ENCODE assay signal across 7 cellular contexts in the genomic region with DNA sequence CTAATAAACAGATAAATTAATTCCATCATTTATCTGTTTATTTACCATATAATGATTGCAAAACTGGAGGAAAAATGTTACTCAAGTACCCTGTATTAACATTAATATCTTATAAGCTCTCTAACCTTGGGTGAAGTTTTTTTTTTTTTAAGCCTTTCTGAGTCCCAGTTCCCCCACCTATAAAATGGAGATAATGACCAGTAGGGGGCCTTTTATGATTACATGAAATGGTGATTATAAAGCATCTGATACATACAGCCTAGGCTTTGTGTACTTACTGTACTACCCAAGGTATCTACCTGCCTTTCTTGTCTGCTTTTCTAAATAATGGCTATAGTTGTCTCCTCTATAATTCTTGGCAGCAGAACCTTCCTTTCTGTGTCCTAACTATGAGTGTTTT. TPM values are rescaled to one million over a fixed set of nuclear protein-coding genes. Genes with fewer than 3 reads are reported as not detected.
DNase-seq lines count a peak whose midpoint lies in the region; ATAC-seq, FAIRE-seq and TF ChIP-seq lines count a peak whose summit lies in the region.

No MANE protein-coding gene starts in this region.

- intact Hi-C loops in K562 (cut with micrococcal nuclease) (loop anchor here (10.0 kb wide), 1 partner anchor 46 kb away; the partner anchor contains the start of gene TPPP3), thyroid gland (cut with DNase I) (no loop called here)

- TF ChIP-seq POLR2A in K562 (conservative IDR thresholded peaks at IDR 0.05) (no peak), thyroid gland (IDR thresholded peaks at IDR 0.05) (no peak)

- TF ChIP-seq CTCF in K562 (IDR thresholded peaks at IDR 0.05 in 2 of 3, conservative IDR thresholded peaks at IDR 0.05 in 1 of 3; ENCODE audit: insufficient read depth in 2 of 3, low read depth in 1 of 3, low read length in 3 of 3), result peak; percentile 32 to 55 (median 33); a peak in 4 of 6 replicates
- TF ChIP-seq CTCF in osteocyte (IDR thresholded peaks at IDR 0.05), result peak; percentile 31
- peak in 2 of 6 experiments; percentile 14 to 25 for TF ChIP-seq CTCF in thyroid gland (IDR thresholded peaks at IDR 0.05)

- ATAC-seq in K562, result peak; percentile 68
- ATAC-seq in HG02981 (IDR thresholded peaks at IDR 0.05; ENCODE audit: unreplicated experiment), result no peak

- no peaks in the 10 kb centered on the region for H3K4me1 ChIP-seq in K562 (replicated peaks in 1 of 2; ENCODE audit: control insufficient read depth in 2 of 2, insufficient read depth in 2 of 2, low read length in 2 of 2)
- no peaks in the 10 kb centered on the region for H3K4me1 ChIP-seq in thyroid gland

- no peak overlapping the region for H3K4me3 Mint-ChIP-seq in osteocyte (ENCODE audit: unreplicated experiment)

- DNase-seq in GM03348 (ENCODE audit: low spot score), result peak; percentile 25
- DNase-seq in NCI-H1092 (lab: John Stamatoyannopoulos, UW), result peak; percentile 20
- DNase-seq in K562 (ENCODE audit: extremely low read depth in 1 of 4, low spot score in 3 of 4), result peak in 3 of 4 experiments; percentile 26 to 38 (median 35)
- no peak for DNase-seq in osteocyte (ENCODE audit: extremely low spot score, unreplicated experiment)
- DNase-seq in GOT3 (lab: John Stamatoyannopoulos, UW), result no peak
- DNase-seq in thyroid gland, result no peak

- CTCF ChIA-PET in K562 (lab: Yijun Ruan, JAX; ENCODE audit: low intra/inter-chr PET ratio), result interaction anchor here (0.7 kb wide), 1 partner anchor 32 kb away, joined by 5 read pairs; no protein-coding TSS in a partner anchor

- no peaks in the 10 kb centered on the region for H4K20me1 ChIP-seq in K562 (replicated peaks; ENCODE audit: control insufficient read depth, insufficient read depth, low read length)

- FAIRE-seq in K562 (lab: Jason Lieb, UNC), result peak; percentile 58

- H3K36me3 Mint-ChIP-seq in osteocyte (ENCODE audit: unreplicated experiment), result no peaks in the 10 kb centered on the region

- no peak overlapping the region for H2AFZ ChIP-seq in K562 (ENCODE audit: low read depth, low read length)

- H3K9me3 ChIP-seq in K562 (replicated peaks; ENCODE audit: control insufficient read depth, insufficient read depth, low read depth, low read length), result no peaks in the 10 kb centered on the region
- H3K9me3 ChIP-seq in thyroid gland, result no peaks in the 10 kb centered on the region

- in situ Hi-C loops in K562 (cut with MboI), result no loop called here

- H3K4me3 ChIP-seq in K562 (no peak overlapping the region), thyroid gland (replicated peaks in 1 of 3) (no peak overlapping the region)

- H3K27ac ChIP-seq in K562 (ENCODE audit: extremely low read depth, low read depth, low read length) (no peak overlapping the region), thyroid gland (no peak overlapping the region)

- no TSS peak for BruUV-seq in K562 (replicated peaks; lab: Mats Ljungman, UMichigan)

- no peaks in the 10 kb centered on the region for H3K9me3 Mint-ChIP-seq in osteocyte (ENCODE audit: unreplicated experiment)

- TF ChIP-seq EP300 in K562 (IDR thresholded peaks at IDR 0.05; ENCODE audit: low read length), result no peak

- no peak overlapping the region for H3K27ac Mint-ChIP-seq in osteocyte (ENCODE audit: unreplicated experiment)

- no peaks in the 10 kb centered on the region for H3K4me1 Mint-ChIP-seq in osteocyte (ENCODE audit: unreplicated experiment)

- no peak overlapping the region for H3K9ac ChIP-seq in K562 (ENCODE audit: insufficient read depth in 1 of 2, low read depth in 2 of 2, low read length in 2 of 2)

- no peaks in the 10 kb centered on the region for H3K79me2 ChIP-seq in K562 (ENCODE audit: control insufficient read depth, insufficient read depth, low read length)

- H3K4me2 ChIP-seq in K562 (ENCODE audit: insufficient read depth, low read length), result no peak overlapping the region

- peak in 1 of 2 experiments; percentile 38; a peak in 2 of 4 replicates for TF ChIP-seq RAD21 in K562 (CRISPR knock-in tag; conservative IDR thresholded peaks at IDR 0.05 in 1 of 2, IDR thresholded peaks at IDR 0.05 in 1 of 2)

- H3K27me3 ChIP-seq in K562 (ENCODE audit: control insufficient read depth in 2 of 2, insufficient read depth in 2 of 2, low read length in 2 of 2) (peaks cover 6 to 9% of the 10 kb centered on the region in 2 experiments; a peak in 3 of 5 replicates), thyroid gland (no peaks in the 10 kb centered on the region)

- H3K36me3 ChIP-seq in K562 (ENCODE audit: control insufficient read depth, insufficient read depth, low read length) (no peaks in the 10 kb centered on the region), thyroid gland (no peaks in the 10 kb centered on the region)

- H3K9me1 ChIP-seq in K562 (ENCODE audit: control insufficient read depth, insufficient read depth, low read length), result no peaks in the 10 kb centered on the region

- POLR2A ChIA-PET in K562 (lab: Yijun Ruan, JAX), result no interaction called here

- peaks cover 45% of the 10 kb centered on the region for H3K27me3 Mint-ChIP-seq in osteocyte (ENCODE audit: unreplicated experiment)

RNA-seq across cellular contexts. Expression of gene LRRC36, which starts 22.6 kb away (rescaled TPM):
- 0.37 and 0.63 TPM in 2 replicates for total RNA-seq in K562 (2011; cell fraction: chromatin; rRNA removed; ENCODE audit: low replicate concordance)
- 0.83 and 0.92 TPM in 2 replicates for total RNA-seq in K562 (2011; cell fraction: nucleolus; rRNA removed)
- total RNA-seq in K562 (2011; cell fraction: nucleoplasm; rRNA removed), result 0.95 and 0.99 TPM in 2 replicates
- total RNA-seq in K562 (2014; rRNA removed) (0.09 TPM in 1 of 2 replicates, not detected in the other), K562 (2014; rRNA removed; fragmentation: Illumina TruSeq; extraction: Trizol) (0.36 TPM in 1 of 2 replicates, not detected in the other), K562 (2015; rRNA removed; fragmentation: Illumina TruSeq; extraction: Trizol) (0.14 and 0.34 TPM in 2 replicates), K562 (2021) (0.11 TPM in 1 of 2 replicates, not detected in the other), osteocyte (not detected in 2 replicates), thyroid gland (under 1 TPM in 1 of 4 donors, not detected in 3; 0.22 TPM)
- polyA plus RNA-seq in K562 (2011; rRNA removed) (0.40 and 0.49 TPM in 2 replicates), K562 (2014; fragmentation: Illumina TruSeq; extraction: Trizol) (0.19 and 0.36 TPM in 2 replicates), K562 (2014; fragmentation: Nextera tagmentation; extraction: Ambion mirVana) (under 1 TPM; 0.15 to 0.30 TPM), K562 (2014; rRNA removed) (0.13 TPM in 1 of 2 replicates, not detected in the other)
- 0.12 and 0.13 TPM in 2 replicates for polyA plus RNA-seq in K562 (2011; cell fraction: cytosol; rRNA removed)
- polyA plus RNA-seq in K562 (2011; cell fraction: nucleus; rRNA removed), result 0.41 and 0.68 TPM in 2 replicates
- polyA plus RNA-seq in K562 (2012), result 0.33 and 1.1 TPM in 2 replicates
- polyA minus RNA-seq in K562 (2011; rRNA and poly(A)+ RNA removed), result 0.33 and 0.35 TPM in 2 replicates
- not detected in 2 replicates for polyA minus RNA-seq in K562 (2011; cell fraction: cytosol; rRNA and poly(A)+ RNA removed)
- 0.13 and 0.56 TPM in 2 replicates for polyA minus RNA-seq in K562 (2011; cell fraction: nucleus; rRNA and poly(A)+ RNA removed)

RNA-seq across cellular contexts. Expression of gene KCTD19, which starts 22.6 kb away (rescaled TPM):
- total RNA-seq in K562 (2011; cell fraction: chromatin; rRNA removed; ENCODE audit: low replicate concordance), result 1.0 and 1.4 TPM in 2 replicates
- 0.33 and 0.53 TPM in 2 replicates for total RNA-seq in K562 (2011; cell fraction: nucleolus; rRNA removed)
- 0.44 and 0.46 TPM in 2 replicates for total RNA-seq in K562 (2011; cell fraction: nucleoplasm; rRNA removed)
- 0.29 and 0.91 TPM in 2 replicates for total RNA-seq in K562 (2014; rRNA removed)
- 0.15 and 0.16 TPM in 2 replicates for total RNA-seq in K562 (2014; rRNA removed; fragmentation: Illumina TruSeq; extraction: Trizol)
- total RNA-seq in K562 (2015; rRNA removed; fragmentation: Illumina TruSeq; extraction: Trizol), result 0.11 and 0.34 TPM in 2 replicates
- 0.22 and 0.25 TPM in 2 replicates for total RNA-seq in K562 (2021)
- polyA plus RNA-seq in K562 (2011; rRNA removed), result 0.32 and 0.33 TPM in 2 replicates
- 0.39 and 0.40 TPM in 2 replicates for polyA plus RNA-seq in K562 (2011; cell fraction: cytosol; rRNA removed)
- 0.87 and 0.98 TPM in 2 replicates for polyA plus RNA-seq in K562 (2011; cell fraction: nucleus; rRNA removed)
- polyA plus RNA-seq in K562 (2012), result 0.69 and 0.89 TPM in 2 replicates
- 0.31 and 0.53 TPM in 2 replicates for polyA plus RNA-seq in K562 (2014; fragmentation: Illumina TruSeq; extraction: Trizol)
- not detected for polyA plus RNA-seq in K562 (2014; fragmentation: Nextera tagmentation; extraction: Ambion mirVana)
- polyA plus RNA-seq in K562 (2014; rRNA removed), result 0.03 TPM in 2 replicates
- polyA minus RNA-seq in K562 (2011; rRNA and poly(A)+ RNA removed), result 0.04 and 0.30 TPM in 2 replicates
- polyA minus RNA-seq in K562 (2011; cell fraction: cytosol; rRNA and poly(A)+ RNA removed), result not detected in 2 replicates
- polyA minus RNA-seq in K562 (2011; cell fraction: nucleus; rRNA and poly(A)+ RNA removed), result 0.44 TPM in 1 of 2 replicates, not detected in the other
- total RNA-seq in osteocyte, result 0.39 TPM in 1 of 2 replicates, not detected in the other
- 1 to 10 TPM in 1 of 4 donors, not detected in 3; 2.6 TPM for total RNA-seq in thyroid gland

RNA-seq across cellular contexts. Expression of gene TPPP3, which starts 44.1 kb away (rescaled TPM):
- total RNA-seq in K562 (2011; cell fraction: chromatin; rRNA removed; ENCODE audit: low replicate concordance), result 0.44 TPM in 1 of 2 replicates, not detected in the other
- total RNA-seq in K562 (2011; cell fraction: nucleolus; rRNA removed), result 0.17 TPM in 1 of 2 replicates, not detected in the other
- 0.37 TPM in 1 of 2 replicates, not detected in the other for total RNA-seq in K562 (2011; cell fraction: nucleoplasm; rRNA removed)
- total RNA-seq in K562 (2014; rRNA removed), result 0.16 and 0.50 TPM in 2 replicates
- total RNA-seq in K562 (2014; rRNA removed; fragmentation: Illumina TruSeq; extraction: Trizol), result 0.25 TPM in 1 of 2 replicates, not detected in the other
- not detected in 2 replicates for total RNA-seq in K562 (2015; rRNA removed; fragmentation: Illumina TruSeq; extraction: Trizol)
- 0.38 and 0.44 TPM in 2 replicates for total RNA-seq in K562 (2021)
- 0.32 and 0.58 TPM in 2 replicates for polyA plus RNA-seq in K562 (2011; rRNA removed)
- polyA plus RNA-seq in K562 (2011; cell fraction: cytosol; rRNA removed), result 0.44 and 0.60 TPM in 2 replicates
- polyA plus RNA-seq in K562 (2011; cell fraction: nucleus; rRNA removed), result 0.31 and 0.46 TPM in 2 replicates
- polyA plus RNA-seq in K562 (2012), result 0.37 and 0.38 TPM in 2 replicates
- 0.36 and 0.66 TPM in 2 replicates for polyA plus RNA-seq in K562 (2014; fragmentation: Illumina TruSeq; extraction: Trizol)
- polyA plus RNA-seq in K562 (2014; fragmentation: Nextera tagmentation; extraction: Ambion mirVana), result under 1 TPM in 1 of 2 experiments, not detected in 1; 0.13 TPM
- polyA plus RNA-seq in K562 (2014; rRNA removed), result 0.50 and 0.92 TPM in 2 replicates
- polyA minus RNA-seq in K562 (2011; rRNA and poly(A)+ RNA removed), result 0.21 TPM in 1 of 2 replicates, not detected in the other
- not detected in 2 replicates for polyA minus RNA-seq in K562 (2011; cell fraction: cytosol; rRNA and poly(A)+ RNA removed)
- 0.13 and 0.33 TPM in 2 replicates for polyA minus RNA-seq in K562 (2011; cell fraction: nucleus; rRNA and poly(A)+ RNA removed)
- 1.4 and 1.5 TPM in 2 replicates for total RNA-seq in osteocyte
- total RNA-seq in thyroid gland, result 1 to 10 TPM in 2 of 4 donors, under 1 TPM in 2; 0.54 to 2.3 (median 1.5) TPM

Comparison
In these comparisons a context has a peak if more than half of its experiments do, and no peak if none do; other contexts are left out.
1. DNase-seq: peak in GM03348 (single experiment), NCI-H1092 (single experiment) and K562 (3 of 4); none in osteocyte (single experiment), GOT3 (single experiment) and thyroid gland (0 of 2).